8 cellular contexts compared by ENCODE assay signal in the genomic region with DNA sequence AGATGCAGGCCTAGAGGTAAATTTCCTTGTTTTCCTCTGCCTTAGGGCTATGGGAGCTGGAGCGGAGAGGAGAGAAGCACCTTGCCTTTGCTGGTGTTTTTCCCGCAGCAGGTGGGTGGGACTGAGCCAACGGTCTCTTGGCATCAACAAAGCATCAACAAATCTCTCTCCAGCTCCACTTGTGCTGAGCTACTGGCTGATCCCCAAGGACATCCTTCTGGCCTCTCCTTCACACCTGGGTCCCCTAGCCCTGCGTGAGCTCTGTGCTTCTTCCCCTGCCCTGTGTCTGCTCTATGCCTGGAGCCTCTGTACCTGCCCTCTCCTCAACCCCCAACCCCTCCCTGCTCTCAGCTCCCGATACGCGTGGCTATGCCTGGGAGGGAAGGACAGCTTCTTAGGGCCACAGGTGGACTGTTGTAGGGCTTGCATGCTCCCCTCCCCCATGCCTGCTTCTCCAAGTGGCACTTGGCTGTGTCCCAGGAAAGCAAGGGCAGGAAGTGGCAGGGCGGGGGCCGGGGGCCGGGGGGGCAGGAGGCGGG. TPM values are rescaled to one million over a fixed set of nuclear protein-coding genes. Genes with fewer than 3 reads are reported as not detected.
A peak's percentile ranks its signal among the peaks of the same experiment; 100 is the strongest.
DNase-seq lines count a peak whose midpoint lies in the region; ATAC-seq lines count a peak whose summit lies in the region.

No MANE protein-coding gene starts in this region.

- H3K36me3 Mint-ChIP-seq in activated CD4-positive, alpha-beta T cell treated with anti-CD3 and anti-CD28 coated beads for 36 hours (ENCODE audit: low read depth), result no peaks in the 10 kb centered on the region

- DNase-seq in H7 (peak; percentile 72), NCI-H345 (lab: John Stamatoyannopoulos, UW) (peak; percentile 97), dermis blood vessel endothelial cell (peak; percentile 38), renal cortical epithelial cell (ENCODE audit: low read depth) (peak; percentile 71), activated T-cell treated with anti-CD3 and anti-CD28 coated beads for 4 hours (no peak)
- no peak for DNase-seq in activated CD4-positive, alpha-beta T cell treated with anti-CD3 and anti-CD28 coated beads for 36 hours

- POLR2A ChIA-PET in activated CD4-positive, alpha-beta T cell treated with anti-CD3 and anti-CD28 coated beads for 36 hours (lab: Charles Lee), result no interaction called here

- H3K27ac Mint-ChIP-seq in activated CD4-positive, alpha-beta T cell treated with anti-CD3 and anti-CD28 coated beads for 36 hours, result no peak overlapping the region

- H3K4me3 ChIP-seq in H7 (ENCODE audit: insufficient read depth, low read depth, low read length), result no peak overlapping the region

- no peaks in the 10 kb centered on the region; the same call in 1 of the 2 replicates for H3K27me3 ChIP-seq in H7 (ENCODE audit: control insufficient read depth, insufficient read depth, low read length)

- intact Hi-C loops in activated CD4-positive, alpha-beta T cell treated with anti-CD3 and anti-CD28 coated beads for 36 hours (cut with DNase I, micrococcal nuclease), result no loop called here

- ATAC-seq in HG03139 (IDR thresholded peaks at IDR 0.05; ENCODE audit: unreplicated experiment) (no peak), GM21528 (IDR thresholded peaks at IDR 0.05; ENCODE audit: low FRiP score, unreplicated experiment) (no peak)
- ATAC-seq in activated CD4-positive, alpha-beta T cell treated with anti-CD3 and anti-CD28 coated beads for 36 hours, result no peak

- H3K9me3 Mint-ChIP-seq in activated CD4-positive, alpha-beta T cell treated with anti-CD3 and anti-CD28 coated beads for 36 hours (ENCODE audit: low read depth), result no peaks in the 10 kb centered on the region

- H3K4me1 Mint-ChIP-seq in activated CD4-positive, alpha-beta T cell treated with anti-CD3 and anti-CD28 coated beads for 36 hours, result peaks cover 26% of the 10 kb centered on the region

- CTCF ChIA-PET in activated CD4-positive, alpha-beta T cell treated with anti-CD3 and anti-CD28 coated beads for 36 hours (lab: Charles Lee), result interaction anchor here (1.4 to 2.8 kb wide), 2 partner anchors 16 to 27 kb away, joined by 3 to 11 read pairs; no protein-coding TSS in a partner anchor

- H3K27me3 Mint-ChIP-seq in activated CD4-positive, alpha-beta T cell treated with anti-CD3 and anti-CD28 coated beads for 36 hours, result peaks cover 5% of the 10 kb centered on the region

- no peak overlapping the region for H3K4me3 Mint-ChIP-seq in activated CD4-positive, alpha-beta T cell treated with anti-CD3 and anti-CD28 coated beads for 36 hours

- no peaks in the 10 kb centered on the region for H3K36me3 ChIP-seq in H7 (replicated peaks; ENCODE audit: control insufficient read depth, insufficient read depth, low read length)

RNA-seq across cellular contexts. Expression of gene CLDN4, which starts 3.2 kb away (rescaled TPM):
- total RNA-seq in H7 (2014; rRNA removed; shearing (Covaris generic)), result 2.0 and 2.1 TPM in 2 replicates
- total RNA-seq in dermis blood vessel endothelial cell (0.51 and 1.2 TPM in 2 replicates), renal cortical epithelial cell (186 and 689 TPM in 2 replicates)
- under 1 TPM; 0.12 to 0.16 TPM for total RNA-seq in activated CD4-positive, alpha-beta T cell treated with anti-CD3 and anti-CD28 coated beads for 36 hours

RNA-seq across cellular contexts. Expression of gene METTL27, which starts 14.7 kb away (rescaled TPM):
- total RNA-seq in H7 (2014; rRNA removed; shearing (Covaris generic)), result 1.9 and 7.4 TPM in 2 replicates
- total RNA-seq in dermis blood vessel endothelial cell, result 0.70 and 3.2 TPM in 2 replicates
- 1.4 and 12.0 TPM in 2 replicates for total RNA-seq in renal cortical epithelial cell
- total RNA-seq in activated CD4-positive, alpha-beta T cell treated with anti-CD3 and anti-CD28 coated beads for 36 hours, result 1 to 10 TPM; 2.1 to 2.2 TPM

RNA-seq across cellular contexts. Expression of gene TMEM270, which starts 33.3 kb away (rescaled TPM):
- not detected in 2 replicates for total RNA-seq in H7 (2014; rRNA removed; shearing (Covaris generic))
- total RNA-seq in dermis blood vessel endothelial cell, result not detected in 2 replicates
- not detected in 2 replicates for total RNA-seq in renal cortical epithelial cell
- total RNA-seq in activated CD4-positive, alpha-beta T cell treated with anti-CD3 and anti-CD28 coated beads for 36 hours, result not detected

RNA-seq across cellular contexts. Expression of gene CLDN3, which starts 57.6 kb away (rescaled TPM):
- 3.3 and 5.9 TPM in 2 replicates for total RNA-seq in H7 (2014; rRNA removed; shearing (Covaris generic))
- 1.4 and 1.5 TPM in 2 replicates for total RNA-seq in dermis blood vessel endothelial cell
- 10.8 and 11.6 TPM in 2 replicates for total RNA-seq in renal cortical epithelial cell
- total RNA-seq in activated CD4-positive, alpha-beta T cell treated with anti-CD3 and anti-CD28 coated beads for 36 hours, result not detected

Comparison
In these comparisons a context has a peak if more than half of its experiments do, and no peak if none do; other contexts are left out.
1. DNase-seq: peak in H7 (single experiment), NCI-H345 (single experiment), dermis blood vessel endothelial cell (single experiment) and renal cortical epithelial cell (single experiment); none in activated T-cell treated with anti-CD3 and anti-CD28 coated beads for 4 hours (single experiment) and activated CD4-positive, alpha-beta T cell treated with anti-CD3 and anti-CD28 coated beads for 36 hours (single experiment).
2. RNA of gene CLDN4, which starts 3.2 kb away (total RNA-seq): 186 to 689 TPM in renal cortical epithelial cell; 2.0 to 2.1 TPM in H7, 0.51 to 1.2 TPM in dermis blood vessel endothelial cell and 0.12 to 0.16 TPM in activated CD4-positive, alpha-beta T cell treated with anti-CD3 and anti-CD28 coated beads for 36 hours; every median in the first group is over 10 times any median in the second.